In the genomic region with DNA sequence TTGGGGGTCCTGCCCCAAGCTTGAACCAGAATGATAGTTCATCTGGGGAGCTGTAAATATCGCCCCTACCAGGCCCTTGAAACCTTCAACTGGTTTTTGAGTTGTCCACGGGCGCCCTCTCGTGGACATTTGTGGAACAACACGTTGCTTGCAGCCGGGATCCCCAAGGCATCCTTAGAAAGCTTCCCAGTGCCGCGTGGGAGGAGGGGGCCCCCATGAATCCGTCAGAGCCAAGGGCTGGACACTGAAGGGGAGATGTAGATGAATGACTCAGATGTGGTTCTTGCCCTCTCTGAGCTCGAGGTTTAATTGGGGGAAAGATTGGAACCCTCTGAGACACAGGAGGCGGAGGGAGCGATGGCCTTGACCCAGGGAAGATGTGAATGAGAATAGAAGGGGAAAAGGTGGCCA, we compare ENCODE assay signal across 9 cellular contexts. TPM values are rescaled to one million over a fixed set of nuclear protein-coding genes. Genes with fewer than 3 reads are reported as not detected.
DNase-seq lines count a peak whose midpoint lies in the region; ATAC-seq and TF ChIP-seq lines count a peak whose summit lies in the region.
"Had no signal": no experiment of that assay in that cellular context is flagged by ENCODE, and none has a peak within 500 bp of the region (broad histone marks: within the 10 kb centered on the region; RNA-seq: fewer than 3 reads in every experiment).

No MANE protein-coding gene starts in this region.

- no peaks in the 10 kb centered on the region for H3K9me3 ChIP-seq in CD8-positive, alpha-beta memory T cell (ENCODE audit: low read length)
- peaks cover 0 to 8% (median 8%) of the 10 kb centered on the region in 3 donors for H3K9me3 ChIP-seq in tibial artery

- no peak overlapping the region for H3K4me3 Mint-ChIP-seq in CD8-positive, alpha-beta memory T cell
- no peak overlapping the region for H3K4me3 Mint-ChIP-seq in osteocyte (ENCODE audit: unreplicated experiment)

- no peaks in the 10 kb centered on the region for H3K36me3 ChIP-seq in CD8-positive, alpha-beta memory T cell (ENCODE audit: insufficient read depth, low read length)
- H3K36me3 ChIP-seq in tibial artery = peaks cover 10 to 27% (median 10%) of the 10 kb centered on the region in 3 donors

- peaks cover 13 to 17% (median 15%) of the 10 kb centered on the region in 5 donors for H3K9me3 Mint-ChIP-seq in CD8-positive, alpha-beta memory T cell
- peaks cover 13% of the 10 kb centered on the region for H3K9me3 Mint-ChIP-seq in osteocyte (ENCODE audit: unreplicated experiment)

- POLR2A ChIA-PET in CD8-positive, alpha-beta memory T cell (lab: Charles Lee) = no interaction called here

- no peak for ATAC-seq in GM21529 (IDR thresholded peaks at IDR 0.05; ENCODE audit: unreplicated experiment)

- TF ChIP-seq CTCF in osteocyte (IDR thresholded peaks at IDR 0.05) (peak; percentile 93), tibial artery (IDR thresholded peaks at IDR 0.05) (peak; percentile 93)

- H3K4me1 Mint-ChIP-seq in CD8-positive, alpha-beta memory T cell = peaks cover 0 to 3% (median 0%) of the 10 kb centered on the region in 3 donors
- H3K4me1 Mint-ChIP-seq in osteocyte (ENCODE audit: unreplicated experiment) = peaks cover 31% of the 10 kb centered on the region

- DNase-seq in CD8-positive, alpha-beta memory T cell = peak; percentile 42 to 77 (median 58)
- DNase-seq in HK-2 (ENCODE audit: unreplicated experiment) (peak; percentile 85), RPMI7951 (ENCODE audit: low read depth) (peak; percentile 62), foreskin melanocyte (peak; percentile 39), osteocyte (ENCODE audit: extremely low spot score, unreplicated experiment) (peak; percentile 90), tibial artery (peak; percentile 55 to 79)
- DNase-seq in activated T-helper 9 cell treated with anti-CD3 and anti-CD28 coated beads, Interleukin-2, amount 50 U/mL, for 16 hours (ENCODE audit: low read depth) = peak; percentile 59

- no peak overlapping the region for H3K27ac ChIP-seq in CD8-positive, alpha-beta memory T cell (ENCODE audit: low read depth, low read length)
- H3K27ac ChIP-seq in tibial artery = no peak overlapping the region
- H3K27ac ChIP-seq: SK-N-MC had no signal

- H3K27ac Mint-ChIP-seq in CD8-positive, alpha-beta memory T cell = peak overlapping the region in 4 of 8 donors; percentile 1 to 86 (median 39)
- peak overlapping the region; percentile 0 for H3K27ac Mint-ChIP-seq in osteocyte (ENCODE audit: unreplicated experiment)

- no peak overlapping the region for H3K4me3 ChIP-seq in CD8-positive, alpha-beta memory T cell (ENCODE audit: low read length)
- no peak overlapping the region for H3K4me3 ChIP-seq in tibial artery
- H3K4me3 ChIP-seq: SK-N-MC had no signal

- H3K27me3 Mint-ChIP-seq in CD8-positive, alpha-beta memory T cell = peaks cover 2 to 8% of the 10 kb centered on the region in 2 donors
- no peaks in the 10 kb centered on the region for H3K27me3 Mint-ChIP-seq in osteocyte (ENCODE audit: unreplicated experiment)

- no peaks in the 10 kb centered on the region for H3K4me1 ChIP-seq in CD8-positive, alpha-beta memory T cell (ENCODE audit: insufficient read depth, low read length)
- H3K4me1 ChIP-seq in tibial artery = peaks cover 0 to 12% (median 10%) of the 10 kb centered on the region in 4 donors

- intact Hi-C loops in tibial artery (cut with DNase I; ENCODE audit: low total_unique reads) = loop anchor here (5.0 kb wide), 1 partner anchor 184 kb away; no protein-coding TSS in a partner anchor

- H3K36me3 Mint-ChIP-seq in CD8-positive, alpha-beta memory T cell = peaks cover 0 to 9% (median 0%) of the 10 kb centered on the region in 3 donors
- H3K36me3 Mint-ChIP-seq in osteocyte (ENCODE audit: unreplicated experiment) = peaks cover 38% of the 10 kb centered on the region

- H3K27me3 ChIP-seq in CD8-positive, alpha-beta memory T cell (ENCODE audit: insufficient read depth, low read length, poor library complexity, severe bottlenecking) = peaks cover 4% of the 10 kb centered on the region
- H3K27me3 ChIP-seq in tibial artery = no peaks in the 10 kb centered on the region

- CTCF ChIA-PET in CD8-positive, alpha-beta memory T cell (lab: Charles Lee) = interaction anchor here (0.6 to 2.5 kb wide), 17 partner anchors 9 to 429 kb away, joined by 3 to 19 read pairs (median 4); a partner anchor contains a TSS

RNA-seq across cellular contexts. Expression of a gene that starts 31.8 kb away (rescaled TPM):
- not detected for total RNA-seq in CD8-positive, alpha-beta memory T cell
- polyA plus RNA-seq in CD8-positive, alpha-beta memory T cell = not detected
- not detected in 2 replicates for total RNA-seq in RPMI7951 (2014; rRNA removed; shearing (Covaris generic))
- not detected in 2 replicates for total RNA-seq in osteocyte

RNA-seq across cellular contexts. Expression of a gene that starts 38.6 kb away (rescaled TPM):
- not detected for total RNA-seq in CD8-positive, alpha-beta memory T cell
- polyA plus RNA-seq in CD8-positive, alpha-beta memory T cell = not detected
- not detected in 2 replicates for total RNA-seq in RPMI7951 (2014; rRNA removed; shearing (Covaris generic))
- total RNA-seq in osteocyte = not detected in 2 replicates

Comparison
In these comparisons a context has a peak if more than half of its experiments do, and no peak if none do; other contexts are left out.
1. DNase-seq: peak in every context shown above with its lines; median percentile 90 in osteocyte; 85 in HK-2; 67 in tibial artery; 62 in RPMI7951; 59 in activated T-helper 9 cell treated with anti-CD3 and anti-CD28 coated beads, Interleukin-2, amount 50 U/mL, for 16 hours; 58 in CD8-positive, alpha-beta memory T cell; 39 in foreskin melanocyte.